Comparison of ENCODE assay signal across 9 cellular contexts in the genomic region with DNA sequence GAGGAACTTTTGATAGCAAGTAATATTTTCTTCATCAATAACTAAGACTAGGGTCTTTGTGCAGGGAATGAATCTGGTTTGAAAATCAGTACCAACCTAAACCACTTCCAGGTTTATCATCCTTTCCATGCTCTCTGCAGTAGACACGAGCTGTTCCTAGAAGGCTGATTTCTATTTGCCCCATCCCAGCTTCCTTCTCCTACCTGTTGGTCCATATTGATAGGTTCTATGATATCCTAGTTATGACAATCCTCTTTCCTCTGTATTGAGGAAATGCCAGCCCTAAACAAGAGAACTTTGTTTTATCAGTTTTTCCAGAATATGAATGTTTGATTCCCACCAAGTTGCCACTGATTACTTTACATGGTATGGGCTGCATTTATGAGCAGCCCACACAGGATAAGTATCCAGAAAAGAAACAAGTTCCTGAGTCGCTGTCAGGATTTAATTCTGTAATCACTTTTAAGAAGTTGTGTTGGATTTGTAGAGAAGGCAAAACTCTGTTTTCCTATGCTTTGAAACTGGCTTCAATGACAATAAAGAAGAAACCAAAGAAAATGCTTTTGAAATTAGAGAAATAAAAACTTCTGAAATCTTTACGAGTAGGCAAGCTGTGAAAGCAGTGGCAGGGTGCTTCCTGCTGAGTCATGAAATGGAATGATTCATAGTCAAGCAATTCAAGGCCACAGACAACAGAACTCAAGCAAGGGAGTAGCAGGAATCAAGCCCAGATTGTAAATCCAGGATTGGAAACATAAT. TPM values are rescaled to one million over a fixed set of nuclear protein-coding genes. Genes with fewer than 3 reads are reported as not detected.
DNase-seq lines count a peak whose midpoint lies in the region; ATAC-seq and TF ChIP-seq lines count a peak whose summit lies in the region.
"Had no signal": no experiment of that assay in that cellular context is flagged by ENCODE, and none has a peak within 500 bp of the region (broad histone marks: within the 10 kb centered on the region; RNA-seq: fewer than 3 reads in every experiment).

No MANE protein-coding gene starts in this region.

- ATAC-seq in HG02610 (IDR thresholded peaks at IDR 0.05; ENCODE audit: unreplicated experiment) (peak; percentile 78), PC-3 (peak; percentile 97), left lung (peak; percentile 97), GM21515 (IDR thresholded peaks at IDR 0.05; ENCODE audit: unreplicated experiment) (no peak)

- H3K36me3 ChIP-seq in PC-3 (ENCODE audit: low read depth, low read length) (no peaks in the 10 kb centered on the region), left lung (no peaks in the 10 kb centered on the region), thyroid gland (no peaks in the 10 kb centered on the region)

- TF ChIP-seq POLR2A in thyroid gland (IDR thresholded peaks at IDR 0.05), result no peak

- H3K9me3 ChIP-seq in PC-3 (ENCODE audit: low read length) (no peaks in the 10 kb centered on the region), left lung (no peaks in the 10 kb centered on the region), thyroid gland (no peaks in the 10 kb centered on the region)

- no peaks in the 10 kb centered on the region for H3K79me2 ChIP-seq in PC-3 (ENCODE audit: low read length)

- H3F3A ChIP-seq in PC-3 (ENCODE audit: low read length, unreplicated experiment), result peaks cover 10% of the 10 kb centered on the region

- WGBS in thyroid gland, 2 donors, result 49 to 51% methylated on average over 3 of the region's 3 CpGs

- POLR2A ChIA-PET in PC-3 (lab: Charles Lee; ENCODE audit: unreplicated experiment), result no interaction called here

- H3K4me2 ChIP-seq in PC-3 (ENCODE audit: low read length), result peak overlapping the region; percentile 88

- no TSS peak for BruUV-seq in PC-3 (replicated peaks; lab: Mats Ljungman, UMichigan)

- TF ChIP-seq CTCF in PC-3 (conservative IDR thresholded peaks at IDR 0.05; ENCODE audit: low read depth, low read length) (no peak), left lung (IDR thresholded peaks at IDR 0.05) (no peak), thyroid gland (IDR thresholded peaks at IDR 0.05) (no peak)

- H3K4me1 ChIP-seq in PC-3 (ENCODE audit: insufficient read depth, low read length) (peaks cover 37% of the 10 kb centered on the region), left lung (peaks cover 12 to 27% of the 10 kb centered on the region in 2 donors), thyroid gland (peaks cover 14 to 19% of the 10 kb centered on the region in 2 donors)

- peak overlapping the region; percentile 73 for H3K9ac ChIP-seq in PC-3 (ENCODE audit: low read length)

- intact Hi-C loops in PC-3 (cut with micrococcal nuclease) (loop anchor here (1.0 to 2.0 kb wide), 2 partner anchors 20 to 37 kb away; partner anchors contain the start of gene TANK), left lung (cut with DNase I) (no loop called here), thyroid gland (cut with DNase I) (no loop called here)

- DNase-seq in DMS 273 (lab: John Stamatoyannopoulos, UW; ENCODE audit: unreplicated experiment) (peak; percentile 8), DMS 273 treated with DMSO at 0.1 percent for 48 hours (lab: John Stamatoyannopoulos, UW) (no peak), PC-3 (peak; percentile 88), cerebellum (ENCODE audit: low spot score) (peak; percentile 6), left lung (no peak), thyroid gland (peak; percentile 40 to 50)

- H2AFZ ChIP-seq in PC-3 (ENCODE audit: low read length), result peak overlapping the region; percentile 56

- H3K27ac ChIP-seq in PC-3 (ENCODE audit: low read length), result peak overlapping the region; percentile 98
- peak overlapping the region; percentile 75 to 77 for H3K27ac ChIP-seq in left lung
- peak overlapping the region; percentile 55 to 80 (median 73) for H3K27ac ChIP-seq in thyroid gland
- H3K27ac ChIP-seq: 22Rv1 had no signal

- H3K27me3 ChIP-seq in PC-3 (ENCODE audit: low read length) (no peaks in the 10 kb centered on the region), left lung (no peaks in the 10 kb centered on the region), thyroid gland (no peaks in the 10 kb centered on the region)

- H4K20me1 ChIP-seq in PC-3 (ENCODE audit: low read length), result no peaks in the 10 kb centered on the region

- no peaks in the 10 kb centered on the region for H3K9me2 ChIP-seq in PC-3 (replicated peaks; ENCODE audit: low read length)

- CTCF ChIA-PET in PC-3 (lab: Charles Lee), result no interaction called here

- H3K4me3 ChIP-seq in PC-3 (ENCODE audit: low read length) (peak overlapping the region; percentile 61), left lung (no peak overlapping the region), thyroid gland (replicated peaks in 1 of 3) (no peak overlapping the region)

RNA-seq across cellular contexts. Expression of gene TANK, which starts 37.3 kb away (rescaled TPM):
- total RNA-seq in PC-3 (2014; rRNA removed) (22.2 and 23.7 TPM in 2 replicates), cerebellum (64.1 TPM), left lung (10 to 100 TPM; 53.7 to 75.7 TPM), thyroid gland (100 to 1,000 TPM in 2 of 4 donors, 10 to 100 TPM in 2; 76.9 to 115 (median 98.1) TPM)

Comparison
In these comparisons a context has a peak if more than half of its experiments do, and no peak if none do; other contexts are left out.
1. DNase-seq: peak in DMS 273 (single experiment), PC-3 (single experiment), cerebellum (single experiment) and thyroid gland (2 of 2); none in DMS 273 treated with DMSO at 0.1 percent for 48 hours (single experiment) and left lung (0 of 2).
2. Peak in every context shown above with its lines, with median percentiles within 50 percentile points of each other: H3K27ac ChIP-seq.